Comparison of ENCODE assay signal across 8 cellular contexts in genomic region chr2:8515864-8516533, GRCh38.
DNase-seq lines count a peak whose midpoint lies in the region; ATAC-seq and TF ChIP-seq lines count a peak whose summit lies in the region.

No MANE protein-coding gene starts in this region.

- no peak for TF ChIP-seq POLR2A in stomach (IDR thresholded peaks at IDR 0.05)

- no peak overlapping the region for H3K27ac Mint-ChIP-seq in osteocyte (ENCODE audit: unreplicated experiment)

- no peaks in the 10 kb centered on the region for H3K36me3 ChIP-seq in stomach

- H3K9me3 ChIP-seq in stomach: peaks cover 0 to 11% (median 5%) of the 10 kb centered on the region in 4 donors

- TF ChIP-seq EP300 in stomach (IDR thresholded peaks at IDR 0.05): no peak

- H3K27me3 ChIP-seq in stomach: no peaks in the 10 kb centered on the region

- intact Hi-C loops in stomach (cut with DNase I; ENCODE audit: low total_unique reads): no loop called here

- H3K4me3 Mint-ChIP-seq in osteocyte (ENCODE audit: unreplicated experiment): no peak overlapping the region

- H3K27ac ChIP-seq in stomach: peak overlapping the region; percentile 9 to 70 (median 58)

- DNase-seq in GM12865 (ENCODE audit: low read depth): peak; percentile 89
- DNase-seq in Jurkat, Clone E6-1 (ENCODE audit: low read depth, low spot score): peak; percentile 67
- peak; percentile 40 to 45 for DNase-seq in activated CD4-positive, alpha-beta T cell treated with anti-CD3 and anti-CD28 coated beads, Interleukin-2, amount 50 U/mL, for 48 hours
- DNase-seq in stomach: no peak
- DNase-seq in HCEC 1CT: no peak
- DNase-seq in germinal center (ENCODE audit: low spot score): no peak
- no peak for DNase-seq in osteocyte (ENCODE audit: extremely low spot score, unreplicated experiment)

- TF ChIP-seq CTCF in GM12865 (IDR thresholded peaks at IDR 0.05; ENCODE audit: insufficient read depth, low read depth, low read length, missing control alignments): no peak
- no peak for TF ChIP-seq CTCF in stomach (IDR thresholded peaks at IDR 0.05)
- no peak for TF ChIP-seq CTCF in osteocyte (IDR thresholded peaks at IDR 0.05)

- peak; percentile 23 for ATAC-seq in GM21360 (IDR thresholded peaks at IDR 0.05; ENCODE audit: unreplicated experiment)

- no peaks in the 10 kb centered on the region for H3K36me3 Mint-ChIP-seq in osteocyte (ENCODE audit: unreplicated experiment)

- H3K4me3 ChIP-seq in GM12865 (ENCODE audit: low read depth, low read length): peak overlapping the region; percentile 45; the same call in 1 of the 2 replicates
- no peak overlapping the region; the same call in 1 of the 2 replicates for H3K4me3 ChIP-seq in Jurkat, Clone E6-1 (ENCODE audit: low read length)
- no peak overlapping the region for H3K4me3 ChIP-seq in stomach

- WGBS in stomach, 5 donors: 64 to 76% (median 69%) methylated on average over 5 of the region's 5 CpGs

- H3K4me1 ChIP-seq in stomach: peaks cover 0 to 13% (median 6%) of the 10 kb centered on the region in 4 donors

- no peaks in the 10 kb centered on the region for H3K9me3 Mint-ChIP-seq in osteocyte (ENCODE audit: unreplicated experiment)

- H3K27me3 Mint-ChIP-seq in osteocyte (ENCODE audit: unreplicated experiment): peaks cover 2% of the 10 kb centered on the region

- H3K4me1 Mint-ChIP-seq in osteocyte (ENCODE audit: unreplicated experiment): no peaks in the 10 kb centered on the region

Comparison
In these comparisons a context has a peak if more than half of its experiments do, and no peak if none do; other contexts are left out.
1. DNase-seq: peak in GM12865 (single experiment), Jurkat, Clone E6-1 (single experiment) and activated CD4-positive, alpha-beta T cell treated with anti-CD3 and anti-CD28 coated beads, Interleukin-2, amount 50 U/mL, for 48 hours (2 of 2); none in stomach (single experiment), HCEC 1CT (single experiment), germinal center (single experiment) and osteocyte (single experiment).